Comparison of ENCODE assay signal across 27 cellular contexts in the genomic region with DNA sequence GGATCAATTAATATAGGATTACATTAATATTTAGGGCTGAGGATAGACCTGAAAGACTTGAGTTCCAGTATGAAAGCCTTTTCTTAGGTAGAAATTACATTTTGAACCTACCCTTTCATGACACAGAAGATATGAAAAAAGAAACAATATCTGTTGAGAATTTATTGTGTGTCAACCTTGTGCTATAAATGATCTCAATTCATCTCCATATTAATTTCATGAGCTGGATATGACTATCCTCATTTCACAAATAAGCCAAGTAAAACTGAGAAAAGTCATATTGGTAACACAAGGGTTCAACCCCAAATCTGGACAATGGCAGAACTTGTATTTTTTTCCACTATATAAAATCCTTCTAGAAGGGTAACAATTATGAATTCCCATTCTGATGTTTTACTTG.
DNase-seq lines count a peak whose midpoint lies in the region; ATAC-seq, FAIRE-seq and TF ChIP-seq lines count a peak whose summit lies in the region.
"Had no signal": no experiment of that assay in that cellular context is flagged by ENCODE, and none has a peak within 500 bp of the region (broad histone marks: within the 10 kb centered on the region; RNA-seq: fewer than 3 reads in every experiment).

No MANE protein-coding gene starts in this region.

- H3K27ac Mint-ChIP-seq in activated T-cell treated with anti-CD3 and anti-CD28 coated beads, Interleukin-2, amount 50 U/mL, for 24 hours, result peak overlapping the region; percentile 12
- H3K27ac Mint-ChIP-seq in activated T-cell treated with anti-CD3 and anti-CD28 coated beads, Interleukin-2, amount 50 U/mL, for 72 hours, result no peak overlapping the region
- peak overlapping the region; percentile 9 for H3K27ac Mint-ChIP-seq in activated T-helper 17 cell treated with anti-CD3 and anti-CD28 coated beads, Interleukin-2, amount 50 U/mL, for 72 hours
- H3K27ac Mint-ChIP-seq: CD14-positive monocyte; CD4-positive, alpha-beta memory T cell; CD4-positive, CD25-positive, alpha-beta regulatory T cell had no signal

- no peak for FAIRE-seq in GM12878 (lab: Jason Lieb, UNC)
- FAIRE-seq: A204.1, GM12891, GM19239 had no signal

- no TSS peak for BruUV-seq in GM12878 (replicated peaks; lab: Mats Ljungman, UMichigan)

- POLR2A ChIA-PET in GM12878 (lab: Charles Lee), result no interaction called here

- CTCF ChIA-PET in GM12878 (lab: Yijun Ruan, JAX), result no interaction called here

- TF ChIP-seq RAD21 in GM12878 (IDR thresholded peaks at IDR 0.05; ENCODE audit: insufficient read depth, low read depth, low read length), result no peak

- H4K20me1 ChIP-seq in GM12878 (ENCODE audit: control insufficient read depth, insufficient read depth), result no peaks in the 10 kb centered on the region
- H4K20me1 ChIP-seq: BLaER1 had no signal

- DNase-seq in activated T-cell treated with anti-CD3 and anti-CD28 coated beads, Interleukin-2, amount 50 U/mL, for 24 hours, result no peak
- no peak for DNase-seq in activated T-cell treated with anti-CD3 and anti-CD28 coated beads for 4 hours
- no peak for DNase-seq in activated T-cell treated with anti-CD3 and anti-CD28 coated beads, Interleukin-2, amount 50 U/mL, for 72 hours
- no peak for DNase-seq in activated T-cell treated with anti-CD3 and anti-CD28 coated beads, Interleukin-2, amount 50 U/mL, for 1 hour
- no peak for DNase-seq in GM12878 (ENCODE audit: low read depth, low spot score)
- DNase-seq in mucosa of descending colon, result no peak
- DNase-seq in posterior vena cava (ENCODE audit: low spot score), result no peak
- DNase-seq: 8988T; ACHN; BE2C; CD4-positive, alpha-beta memory T cell; CD4-positive, CD25-positive, alpha-beta regulatory T cell; CD8-positive, alpha-beta memory T cell; COR-L47; DMS 273 treated with DMSO at 0.1 percent for 48 hours; DMS153; DMS53; DMS79; DND-41; EL; GDM1 had no signal

- H3K9me3 ChIP-seq in GM12878 (replicated peaks; ENCODE audit: control insufficient read depth, insufficient read depth, low read length), result peaks cover 2% of the 10 kb centered on the region; the same call in 1 of the 3 replicates
- H3K9me3 ChIP-seq in mucosa of descending colon, result peaks cover 4% of the 10 kb centered on the region
- H3K9me3 ChIP-seq: BE2C had no signal

- TF ChIP-seq EP300 in GM12878 (IDR thresholded peaks at IDR 0.05; ENCODE audit: borderline replicate concordance in 1 of 2, control insufficient read depth in 1 of 2, low read depth in 2 of 2, low read length in 2 of 2), result no peak

- H3K9me3 Mint-ChIP-seq in activated T-cell treated with anti-CD3 and anti-CD28 coated beads, Interleukin-2, amount 50 U/mL, for 24 hours, result peaks cover 29% of the 10 kb centered on the region
- peaks cover 11 to 13% of the 10 kb centered on the region in 2 donors for H3K9me3 Mint-ChIP-seq in activated T-cell treated with anti-CD3 and anti-CD28 coated beads, Interleukin-2, amount 50 U/mL, for 72 hours
- peaks cover 10% of the 10 kb centered on the region for H3K9me3 Mint-ChIP-seq in activated T-helper 17 cell treated with anti-CD3 and anti-CD28 coated beads, Interleukin-2, amount 50 U/mL, for 72 hours

- H3K4me3 ChIP-seq in GM12878, result no peak overlapping the region
- H3K4me3 ChIP-seq in mucosa of descending colon, result no peak overlapping the region
- H3K4me3 ChIP-seq: BLaER1 had no signal

- no peaks in the 10 kb centered on the region for H3K27me3 ChIP-seq in GM12878 (replicated peaks in 1 of 2; ENCODE audit: control insufficient read depth in 2 of 2, insufficient read depth in 2 of 2, low read length in 1 of 2)
- H3K27me3 ChIP-seq: BE2C, BLaER1 had no signal

- H3K4me1 Mint-ChIP-seq in activated T-cell treated with anti-CD3 and anti-CD28 coated beads, Interleukin-2, amount 50 U/mL, for 24 hours (ENCODE audit: low read depth), result peaks cover 12% of the 10 kb centered on the region
- peaks cover 16% of the 10 kb centered on the region for H3K4me1 Mint-ChIP-seq in activated T-cell treated with anti-CD3 and anti-CD28 coated beads, Interleukin-2, amount 50 U/mL, for 72 hours (ENCODE audit: low read depth)
- peaks cover 9% of the 10 kb centered on the region for H3K4me1 Mint-ChIP-seq in activated T-helper 17 cell treated with anti-CD3 and anti-CD28 coated beads, Interleukin-2, amount 50 U/mL, for 72 hours
- H3K4me1 Mint-ChIP-seq: CD14-positive monocyte; CD4-positive, alpha-beta memory T cell; CD8-positive, alpha-beta memory T cell had no signal

- H3K27me3 Mint-ChIP-seq in activated T-cell treated with anti-CD3 and anti-CD28 coated beads, Interleukin-2, amount 50 U/mL, for 24 hours, result no peaks in the 10 kb centered on the region
- H3K27me3 Mint-ChIP-seq in activated T-cell treated with anti-CD3 and anti-CD28 coated beads, Interleukin-2, amount 50 U/mL, for 72 hours (ENCODE audit: low read depth), result no peaks in the 10 kb centered on the region
- H3K27me3 Mint-ChIP-seq in activated T-helper 17 cell treated with anti-CD3 and anti-CD28 coated beads, Interleukin-2, amount 50 U/mL, for 72 hours, result no peaks in the 10 kb centered on the region
- H3K27me3 Mint-ChIP-seq: CD4-positive, alpha-beta memory T cell; CD4-positive, CD25-positive, alpha-beta regulatory T cell; CD8-positive, alpha-beta memory T cell had no signal

- in situ Hi-C loops in GM12878 (cut with MboI), result no loop called here

- H3K4me1 ChIP-seq in GM12878 (ENCODE audit: control insufficient read depth, insufficient read depth, low read length) (no peaks in the 10 kb centered on the region), mucosa of descending colon (ENCODE audit: low read depth) (no peaks in the 10 kb centered on the region)
- H3K4me1 ChIP-seq: BE2C, BLaER1 had no signal

- TF ChIP-seq POLR2A in GM12878 (IDR thresholded peaks at IDR 0.05; ENCODE audit: low read depth, low read length), result no peak

- RAD21 ChIA-PET in GM12878 (lab: Charles Lee; ENCODE audit: unreplicated experiment), result no interaction called here

- no peak overlapping the region for H3K27ac ChIP-seq in GM12878 (ENCODE audit: control insufficient read depth, insufficient read depth)
- H3K27ac ChIP-seq: BLaER1 had no signal

- H3K4me3 Mint-ChIP-seq in activated T-cell treated with anti-CD3 and anti-CD28 coated beads, Interleukin-2, amount 50 U/mL, for 24 hours, result no peak overlapping the region
- no peak overlapping the region for H3K4me3 Mint-ChIP-seq in activated T-cell treated with anti-CD3 and anti-CD28 coated beads, Interleukin-2, amount 50 U/mL, for 72 hours
- no peak overlapping the region for H3K4me3 Mint-ChIP-seq in activated T-helper 17 cell treated with anti-CD3 and anti-CD28 coated beads, Interleukin-2, amount 50 U/mL, for 72 hours
- H3K4me3 Mint-ChIP-seq: CD14-positive monocyte; CD4-positive, alpha-beta memory T cell; CD4-positive, CD25-positive, alpha-beta regulatory T cell; CD8-positive, alpha-beta memory T cell had no signal

- peak; percentile 51 to 78 for ATAC-seq in activated T-cell treated with anti-CD3 and anti-CD28 coated beads, Interleukin-2, amount 50 U/mL, for 72 hours (replicated peaks in 1 of 2)
- peak; percentile 56 for ATAC-seq in activated T-helper 17 cell treated with anti-CD3 and anti-CD28 coated beads, Interleukin-2, amount 50 U/mL, for 72 hours (replicated peaks)
- no peak for ATAC-seq in GM12878
- no peak for ATAC-seq in mucosa of descending colon

- TF ChIP-seq CTCF in GM12878 (IDR thresholded peaks at IDR 0.05 in 2 of 3, conservative IDR thresholded peaks at IDR 0.05 in 1 of 3; ENCODE audit: control insufficient read depth in 2 of 3, extremely low read depth in 1 of 3, insufficient read depth in 1 of 3, low read depth in 3 of 3, low read length in 3 of 3), result no peak
- no peak for TF ChIP-seq CTCF in mucosa of descending colon (IDR thresholded peaks at IDR 0.05)

- SMC1A ChIA-PET in GM12878 (lab: Charles Lee; ENCODE audit: uncharacterized antibody, unreplicated experiment), result interaction anchor here (1.0 kb wide), 1 partner anchor 35 kb away, joined by 3 read pairs; no protein-coding TSS in a partner anchor

- H3K9ac ChIP-seq in GM12878 (ENCODE audit: control insufficient read depth, insufficient read depth, low read length), result no peak overlapping the region
- H3K9ac ChIP-seq: BLaER1 had no signal

- H3K36me3 Mint-ChIP-seq in activated T-cell treated with anti-CD3 and anti-CD28 coated beads, Interleukin-2, amount 50 U/mL, for 24 hours (ENCODE audit: low read depth), result peaks cover 60% of the 10 kb centered on the region
- peaks cover 18 to 31% of the 10 kb centered on the region in 2 donors for H3K36me3 Mint-ChIP-seq in activated T-cell treated with anti-CD3 and anti-CD28 coated beads, Interleukin-2, amount 50 U/mL, for 72 hours (ENCODE audit: insufficient read depth in 2 of 2)
- H3K36me3 Mint-ChIP-seq in activated T-helper 17 cell treated with anti-CD3 and anti-CD28 coated beads, Interleukin-2, amount 50 U/mL, for 72 hours (ENCODE audit: low read depth), result peaks cover 49% of the 10 kb centered on the region

- 0 out of 4 replicates have a peak, but pooled peaks cover 0 to 3% of the 10 kb centered on the region in 2 experiments for H3K36me3 ChIP-seq in GM12878 (ENCODE audit: control insufficient read depth in 2 of 2, insufficient read depth in 2 of 2, low read length in 1 of 2)
- H3K36me3 ChIP-seq in mucosa of descending colon (ENCODE audit: low read depth), result no peaks in the 10 kb centered on the region
- H3K36me3 ChIP-seq: BE2C had no signal

- intact Hi-C loops in GM12878 (cut with micrococcal nuclease; ENCODE audit: unreplicated experiment), result no loop called here
- intact Hi-C loops in mucosa of descending colon (cut with DNase I, micrococcal nuclease), result no loop called here
- intact Hi-C loops in posterior vena cava (cut with DNase I), result no loop called here

- H3K4me2 ChIP-seq in GM12878 (ENCODE audit: control insufficient read depth, insufficient read depth), result no peak overlapping the region
- H3K4me2 ChIP-seq: BLaER1 had no signal

- H2AFZ ChIP-seq in GM12878 (ENCODE audit: control insufficient read depth, low read depth, low read length), result no peak overlapping the region

- H3K79me2 ChIP-seq in GM12878 (ENCODE audit: control insufficient read depth, insufficient read depth, low read length), result no peaks in the 10 kb centered on the region

TF ChIP-seq in GM12878, 131 proteins besides CTCF, POLR2A, EP300 and RAD21:
- TF ChIP-seq KAT2A (conservative IDR thresholded peaks at IDR 0.05; ENCODE audit: control insufficient read depth, low read depth, low read length) (no peak), KLF5 (IDR thresholded peaks at IDR 0.05; ENCODE audit: partially characterized antibody) (no peak), JUNB (IDR thresholded peaks at IDR 0.05) (peak; percentile 50)
- TF ChIP-seq, protein P1, sequence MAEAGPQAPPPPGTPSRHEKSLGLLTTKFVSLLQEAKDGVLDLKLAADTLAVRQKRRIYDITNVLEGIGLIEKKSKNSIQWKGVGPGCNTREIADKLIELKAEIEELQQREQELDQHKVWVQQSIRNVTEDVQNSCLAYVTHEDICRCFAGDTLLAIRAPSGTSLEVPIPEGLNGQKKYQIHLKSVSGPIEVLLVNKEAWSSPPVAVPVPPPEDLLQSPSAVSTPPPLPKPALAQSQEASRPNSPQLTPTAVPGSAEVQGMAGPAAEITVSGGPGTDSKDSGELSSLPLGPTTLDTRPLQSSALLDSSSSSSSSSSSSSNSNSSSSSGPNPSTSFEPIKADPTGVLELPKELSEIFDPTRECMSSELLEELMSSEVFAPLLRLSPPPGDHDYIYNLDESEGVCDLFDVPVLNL (IDR thresholded peaks at IDR 0.05; ENCODE audit: low read depth, low read length), result no peak

Comparison
In these comparisons a context has a peak if more than half of its experiments do, and no peak if none do; other contexts are left out.
1. ATAC-seq: peak in activated T-cell treated with anti-CD3 and anti-CD28 coated beads, Interleukin-2, amount 50 U/mL, for 72 hours (2 of 2) and activated T-helper 17 cell treated with anti-CD3 and anti-CD28 coated beads, Interleukin-2, amount 50 U/mL, for 72 hours (single experiment); none in GM12878 (single experiment) and mucosa of descending colon (single experiment).